In the genomic region with DNA sequence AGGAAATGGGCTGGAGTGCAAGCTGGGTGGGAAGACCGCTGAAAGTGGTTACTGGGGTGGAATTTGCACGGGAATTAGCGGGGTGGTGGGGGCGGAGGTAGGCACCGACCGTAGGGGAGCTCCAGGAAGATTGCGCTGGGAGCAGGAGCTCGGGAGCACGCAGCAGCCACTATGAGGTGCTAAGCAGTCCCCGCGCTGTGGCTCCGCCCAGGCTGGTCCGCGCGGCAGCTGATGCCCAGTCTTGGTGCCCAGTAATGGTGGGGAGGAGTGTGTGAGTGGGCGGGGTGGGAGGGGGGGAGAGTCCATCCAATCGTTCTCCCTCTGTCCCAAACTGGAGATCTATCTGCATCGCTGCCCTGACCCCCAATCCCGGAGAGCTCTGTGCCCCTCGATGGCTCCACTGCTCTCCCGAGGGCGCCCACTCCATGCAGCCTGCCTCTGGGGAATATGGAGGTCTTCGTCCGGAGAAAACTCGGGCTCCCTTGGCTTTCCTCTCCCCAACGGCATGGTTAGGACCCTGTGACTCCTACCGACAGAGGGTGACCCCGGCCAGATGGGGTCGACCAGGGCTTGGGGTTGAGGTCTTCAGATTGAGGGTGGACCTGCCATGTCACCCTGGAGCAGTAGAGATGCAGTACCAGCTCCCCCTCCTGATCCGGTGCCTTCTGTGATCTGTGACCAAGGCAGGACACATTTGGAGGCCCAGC, we compare ENCODE assay signal across 9 cellular contexts. TPM values are rescaled to one million over a fixed set of nuclear protein-coding genes. Genes with fewer than 3 reads are reported as not detected.
DNase-seq lines count a peak whose midpoint lies in the region; ATAC-seq and TF ChIP-seq lines count a peak whose summit lies in the region.
"Had no signal": no experiment of that assay in that cellular context is flagged by ENCODE, and none has a peak within 500 bp of the region (broad histone marks: within the 10 kb centered on the region; RNA-seq: fewer than 3 reads in every experiment).

No MANE protein-coding gene starts in this region.

- H3K27me3 Mint-ChIP-seq in Calu3 (ENCODE audit: unreplicated experiment): no peaks in the 10 kb centered on the region
- no peaks in the 10 kb centered on the region for H3K27me3 Mint-ChIP-seq in activated T-cell treated with anti-CD3 and anti-CD28 coated beads, Interleukin-2, amount 50 U/mL, for 72 hours (ENCODE audit: low read depth)

- H3K27ac ChIP-seq in hepatocyte: peak overlapping the region; percentile 61
- H3K27ac ChIP-seq in prostate gland: peak overlapping the region; percentile 48 to 62

- no peaks in the 10 kb centered on the region for H3K79me2 ChIP-seq in hepatocyte

- no TSS peak for BruUV-seq in Calu3 (replicated peaks; lab: Mats Ljungman, UMichigan)

- H3K4me1 ChIP-seq in hepatocyte (ENCODE audit: insufficient read depth): peaks cover 8% of the 10 kb centered on the region
- no peaks in the 10 kb centered on the region for H3K4me1 ChIP-seq in prostate gland (replicated peaks)

- no peak for TF ChIP-seq POLR2A in prostate gland (IDR thresholded peaks at IDR 0.05)

- no peak for DNase-seq in Calu3
- DNase-seq in activated T-cell treated with anti-CD3 and anti-CD28 coated beads, Interleukin-2, amount 50 U/mL, for 72 hours: no peak
- DNase-seq in hepatocyte (ENCODE audit: low spot score): no peak
- DNase-seq in prostate gland (ENCODE audit: low spot score): no peak
- no peak for DNase-seq in SIG-M5 treated with dmso at 0.1 percent for 504 hours (lab: John Stamatoyannopoulos, UW; ENCODE audit: unreplicated experiment)
- DNase-seq in HuH-7.5 (ENCODE audit: low spot score): no peak
- DNase-seq in GF-D8 (lab: John Stamatoyannopoulos, UW): no peak
- DNase-seq in NCI-H82 (lab: John Stamatoyannopoulos, UW): no peak
- DNase-seq: NCI-H748 treated with DMSO at 0.1 percent for 48 hours had no signal

- H3K27ac Mint-ChIP-seq in Calu3 (ENCODE audit: unreplicated experiment): no peak overlapping the region
- no peak overlapping the region for H3K27ac Mint-ChIP-seq in activated T-cell treated with anti-CD3 and anti-CD28 coated beads, Interleukin-2, amount 50 U/mL, for 72 hours

- TF ChIP-seq CTCF in Calu3 (IDR thresholded peaks at IDR 0.05; ENCODE audit: unreplicated experiment) (no peak), hepatocyte (IDR thresholded peaks at IDR 0.05; ENCODE audit: poor library complexity) (no peak), prostate gland (IDR thresholded peaks at IDR 0.05) (no peak)

- H3K4me3 ChIP-seq in hepatocyte: no peak overlapping the region
- peak overlapping the region in 1 of 2 donors; percentile 33 for H3K4me3 ChIP-seq in prostate gland

- H3K27me3 ChIP-seq in hepatocyte (no peaks in the 10 kb centered on the region), prostate gland (replicated peaks; ENCODE audit: insufficient read depth) (no peaks in the 10 kb centered on the region)

- H3K9me3 Mint-ChIP-seq in Calu3 (ENCODE audit: low read depth, unreplicated experiment): no peaks in the 10 kb centered on the region
- H3K9me3 Mint-ChIP-seq in activated T-cell treated with anti-CD3 and anti-CD28 coated beads, Interleukin-2, amount 50 U/mL, for 72 hours: no peaks in the 10 kb centered on the region

- H3K9me3 ChIP-seq in hepatocyte (ENCODE audit: low read depth) (no peaks in the 10 kb centered on the region), prostate gland (no peaks in the 10 kb centered on the region)

- no peak overlapping the region for H2AFZ ChIP-seq in hepatocyte

- H4K20me1 ChIP-seq in hepatocyte (ENCODE audit: insufficient read depth, poor library complexity, severe bottlenecking): no peaks in the 10 kb centered on the region

- no peaks in the 10 kb centered on the region for H3K9me2 ChIP-seq in hepatocyte (replicated peaks; ENCODE audit: insufficient read depth)

- H3K36me3 Mint-ChIP-seq in Calu3 (ENCODE audit: insufficient read depth, unreplicated experiment): peaks cover 22% of the 10 kb centered on the region
- H3K36me3 Mint-ChIP-seq in activated T-cell treated with anti-CD3 and anti-CD28 coated beads, Interleukin-2, amount 50 U/mL, for 72 hours (ENCODE audit: insufficient read depth in 2 of 2): peaks cover 0 to 2% of the 10 kb centered on the region in 2 donors

- intact Hi-C loops in Calu3 (cut with micrococcal nuclease; ENCODE audit: unreplicated experiment) (no loop called here), prostate gland (cut with DNase I) (loop anchor here (5.0 kb wide), 2 partner anchors 35 to 55 kb away; a partner anchor contains a TSS)

- H3K4me1 Mint-ChIP-seq in Calu3 (ENCODE audit: low read depth, unreplicated experiment): no peaks in the 10 kb centered on the region
- peaks cover 37% of the 10 kb centered on the region for H3K4me1 Mint-ChIP-seq in activated T-cell treated with anti-CD3 and anti-CD28 coated beads, Interleukin-2, amount 50 U/mL, for 72 hours (ENCODE audit: low read depth)

- CTCF ChIA-PET in Calu3 (lab: Charles Lee): interaction anchor here (0.6 to 5.5 kb wide), 18 partner anchors 10 to 1966 kb away, joined by 3 to 110 read pairs (median 8); a partner anchor contains a TSS

- H3K36me3 ChIP-seq in hepatocyte (replicated peaks; ENCODE audit: insufficient read depth, low read depth): no peaks in the 10 kb centered on the region
- H3K36me3 ChIP-seq in prostate gland: no peaks in the 10 kb centered on the region

- peak overlapping the region; percentile 92 for H3K4me2 ChIP-seq in hepatocyte

- H3K4me3 Mint-ChIP-seq in Calu3 (ENCODE audit: low read depth, unreplicated experiment): peak overlapping the region; percentile 84
- peak overlapping the region; percentile 82 to 84 for H3K4me3 Mint-ChIP-seq in activated T-cell treated with anti-CD3 and anti-CD28 coated beads, Interleukin-2, amount 50 U/mL, for 72 hours

- WGBS in hepatocyte (ENCODE audit: low lambda C conversion rate, missing lambda C conversion rate): 63% methylated on average over 15 of the region's 30 CpGs
- WGBS in prostate gland: 43% methylated on average over 30 of the region's 30 CpGs

- ATAC-seq in activated T-cell treated with anti-CD3 and anti-CD28 coated beads, Interleukin-2, amount 50 U/mL, for 72 hours (replicated peaks in 1 of 2): no peak

RNA-seq across cellular contexts. Expression of a gene that starts 5.3 kb away (rescaled TPM):
- total RNA-seq in Calu3 (2022) (0.52 and 0.88 TPM in 2 replicates), hepatocyte (not detected in 2 replicates), prostate gland (under 1 TPM in 1 of 2 donors, not detected in 1; 0.51 TPM)
- under 1 TPM; 0.67 to 0.83 TPM for total RNA-seq in activated T-cell treated with anti-CD3 and anti-CD28 coated beads, Interleukin-2, amount 50 U/mL, for 72 hours
- 0.23 TPM in 1 of 2 replicates, not detected in the other for polyA plus RNA-seq in hepatocyte

RNA-seq across cellular contexts. Expression of a gene that starts 9.8 kb away (rescaled TPM):
- total RNA-seq in Calu3 (2022): 42.1 and 45.5 TPM in 2 replicates
- 10 to 100 TPM; 35.4 to 38.8 TPM for total RNA-seq in activated T-cell treated with anti-CD3 and anti-CD28 coated beads, Interleukin-2, amount 50 U/mL, for 72 hours
- 42.0 and 50.7 TPM in 2 replicates for total RNA-seq in hepatocyte
- 28.9 and 35.8 TPM in 2 replicates for polyA plus RNA-seq in hepatocyte
- total RNA-seq in prostate gland: 10 to 100 TPM; 29.3 to 57.4 TPM

RNA-seq across cellular contexts. Expression of a gene that starts 24.6 kb away (rescaled TPM):
- 238 and 256 TPM in 2 replicates for total RNA-seq in Calu3 (2022)
- 10 to 100 TPM; 37.7 to 51.1 TPM for total RNA-seq in activated T-cell treated with anti-CD3 and anti-CD28 coated beads, Interleukin-2, amount 50 U/mL, for 72 hours
- 191 and 194 TPM in 2 replicates for total RNA-seq in hepatocyte
- 159 and 178 TPM in 2 replicates for polyA plus RNA-seq in hepatocyte
- total RNA-seq in prostate gland: 100 to 1,000 TPM; 123 to 266 TPM

RNA-seq across cellular contexts. Expression of a gene that starts 35.3 kb away (rescaled TPM):
- total RNA-seq in Calu3 (2022) (105 and 113 TPM in 2 replicates), hepatocyte (12.3 and 12.8 TPM in 2 replicates), prostate gland (10 to 100 TPM; 33.7 to 34.4 TPM)
- total RNA-seq in activated T-cell treated with anti-CD3 and anti-CD28 coated beads, Interleukin-2, amount 50 U/mL, for 72 hours: 10 to 100 TPM; 28.7 to 43.4 TPM
- polyA plus RNA-seq in hepatocyte: 11.1 and 17.9 TPM in 2 replicates

RNA-seq across cellular contexts. Expression of a gene that starts 43.1 kb away (rescaled TPM):
- 192 and 193 TPM in 2 replicates for total RNA-seq in Calu3 (2022)
- 10 to 100 TPM; 60.4 to 63.7 TPM for total RNA-seq in activated T-cell treated with anti-CD3 and anti-CD28 coated beads, Interleukin-2, amount 50 U/mL, for 72 hours
- 67.1 TPM in 2 replicates for total RNA-seq in hepatocyte
- polyA plus RNA-seq in hepatocyte: 163 and 168 TPM in 2 replicates
- 100 to 1,000 TPM in 1 of 2 donors, 10 to 100 TPM in 1; 91.8 to 136 TPM for total RNA-seq in prostate gland
